Comparison of ENCODE assay signal across 8 cellular contexts in genomic region chr2:178194600-178195389, GRCh38. TPM values are rescaled to one million over a fixed set of nuclear protein-coding genes. Genes with fewer than 3 reads are reported as not detected.
DNase-seq lines count a peak whose midpoint lies in the region; ATAC-seq and TF ChIP-seq lines count a peak whose summit lies in the region.

No MANE protein-coding gene starts in this region.

- peaks cover 46% of the 10 kb centered on the region for H3K27me3 Mint-ChIP-seq in activated CD4-positive, alpha-beta T cell treated with anti-CD3 and anti-CD28 coated beads for 36 hours
- peaks cover 66% of the 10 kb centered on the region for H3K27me3 Mint-ChIP-seq in activated naive CD8-positive, alpha-beta T cell treated with anti-CD3 and anti-CD28 coated beads, Interleukin-2, amount 50 U/mL, for 24 hours

- no peaks in the 10 kb centered on the region for H3K36me3 Mint-ChIP-seq in activated CD4-positive, alpha-beta T cell treated with anti-CD3 and anti-CD28 coated beads for 36 hours (ENCODE audit: low read depth)
- H3K36me3 Mint-ChIP-seq in activated naive CD8-positive, alpha-beta T cell treated with anti-CD3 and anti-CD28 coated beads, Interleukin-2, amount 50 U/mL, for 24 hours (ENCODE audit: low read depth): no peaks in the 10 kb centered on the region

- CTCF ChIA-PET in activated CD4-positive, alpha-beta T cell treated with anti-CD3 and anti-CD28 coated beads for 36 hours (lab: Charles Lee): interaction anchor here (1.0 to 1.5 kb wide), 3 partner anchors 11 to 62 kb away, joined by 3 to 4 read pairs (median 4); no protein-coding TSS in a partner anchor

- H3K27ac Mint-ChIP-seq in activated CD4-positive, alpha-beta T cell treated with anti-CD3 and anti-CD28 coated beads for 36 hours: no peak overlapping the region
- H3K27ac Mint-ChIP-seq in activated naive CD8-positive, alpha-beta T cell treated with anti-CD3 and anti-CD28 coated beads, Interleukin-2, amount 50 U/mL, for 24 hours: no peak overlapping the region

- intact Hi-C loops in activated CD4-positive, alpha-beta T cell treated with anti-CD3 and anti-CD28 coated beads for 36 hours (cut with DNase I, micrococcal nuclease): loop anchor here (1.0 to 5.0 kb wide), 3 partner anchors 82 to 256 kb away; partner anchors contain the start of gene RBM45 (in 2 of the 2)

- DNase-seq in activated CD4-positive, alpha-beta T cell treated with anti-CD3 and anti-CD28 coated beads for 36 hours: peak; percentile 51
- DNase-seq in activated CD4-positive, alpha-beta T cell treated with anti-CD3 and anti-CD28 coated beads, Interleukin-2, amount 50 U/mL, for 4 hours: no peak
- peak; percentile 74 to 82 for DNase-seq in NCI-H526 (lab: John Stamatoyannopoulos, UW)
- peak; percentile 22 for DNase-seq in activated naive CD8-positive, alpha-beta T cell treated with anti-CD3 and anti-CD28 coated beads, Interleukin-2, amount 50 U/mL, for 24 hours
- peak; percentile 69 to 70 for DNase-seq in cardiac muscle cell (ENCODE audit: low read depth in 1 of 2, low spot score in 1 of 2)
- no peak for DNase-seq in omental fat pad (ENCODE audit: low spot score)

- H3K9me3 Mint-ChIP-seq in activated CD4-positive, alpha-beta T cell treated with anti-CD3 and anti-CD28 coated beads for 36 hours (ENCODE audit: low read depth): no peaks in the 10 kb centered on the region
- no peaks in the 10 kb centered on the region for H3K9me3 Mint-ChIP-seq in activated naive CD8-positive, alpha-beta T cell treated with anti-CD3 and anti-CD28 coated beads, Interleukin-2, amount 50 U/mL, for 24 hours

- H3K4me1 Mint-ChIP-seq in activated CD4-positive, alpha-beta T cell treated with anti-CD3 and anti-CD28 coated beads for 36 hours: peaks cover 7% of the 10 kb centered on the region
- H3K4me1 Mint-ChIP-seq in activated naive CD8-positive, alpha-beta T cell treated with anti-CD3 and anti-CD28 coated beads, Interleukin-2, amount 50 U/mL, for 24 hours: peaks cover 4% of the 10 kb centered on the region

- no peak overlapping the region for H3K27ac ChIP-seq in cardiac muscle cell

- TF ChIP-seq CTCF in cardiac muscle cell (IDR thresholded peaks at IDR 0.05; ENCODE audit: low read depth, low read length): no peak
- TF ChIP-seq CTCF in omental fat pad (IDR thresholded peaks at IDR 0.05): no peak

- H3K4me3 Mint-ChIP-seq in activated CD4-positive, alpha-beta T cell treated with anti-CD3 and anti-CD28 coated beads for 36 hours: peak overlapping the region; percentile 67
- peak overlapping the region; percentile 67 for H3K4me3 Mint-ChIP-seq in activated naive CD8-positive, alpha-beta T cell treated with anti-CD3 and anti-CD28 coated beads, Interleukin-2, amount 50 U/mL, for 24 hours

- no peaks in the 10 kb centered on the region for H3K36me3 ChIP-seq in cardiac muscle cell

- peak; percentile 9 for ATAC-seq in activated CD4-positive, alpha-beta T cell treated with anti-CD3 and anti-CD28 coated beads for 36 hours
- peak; percentile 20 for ATAC-seq in HG02938 (IDR thresholded peaks at IDR 0.05; ENCODE audit: unreplicated experiment)
- ATAC-seq in activated naive CD8-positive, alpha-beta T cell treated with anti-CD3 and anti-CD28 coated beads, Interleukin-2, amount 50 U/mL, for 24 hours: no peak
- ATAC-seq in omental fat pad (ENCODE audit: low FRiP score): peak; percentile 33
- no peak for ATAC-seq in GM19324 (IDR thresholded peaks at IDR 0.05; ENCODE audit: low FRiP score, unreplicated experiment)

- no peaks in the 10 kb centered on the region for H3K4me1 ChIP-seq in cardiac muscle cell (ENCODE audit: low read depth)

- POLR2A ChIA-PET in activated CD4-positive, alpha-beta T cell treated with anti-CD3 and anti-CD28 coated beads for 36 hours (lab: Charles Lee): no interaction called here

- peaks cover 30% of the 10 kb centered on the region for H3K27me3 ChIP-seq in cardiac muscle cell

- peak overlapping the region; percentile 67 for H3K4me3 ChIP-seq in cardiac muscle cell

- no peaks in the 10 kb centered on the region for H3K9me3 ChIP-seq in cardiac muscle cell (ENCODE audit: low read depth)

RNA-seq across cellular contexts. Expression of gene OSBPL6, which starts 0.5 kb away (rescaled TPM):
- 1 to 10 TPM; 2.5 to 3.3 TPM for total RNA-seq in activated CD4-positive, alpha-beta T cell treated with anti-CD3 and anti-CD28 coated beads for 36 hours
- 0.60 and 1.6 TPM in 2 replicates for total RNA-seq in cardiac muscle cell
- 1.5 and 1.8 TPM in 2 replicates for polyA plus RNA-seq in cardiac muscle cell
- total RNA-seq in omental fat pad: 1 to 10 TPM; 1.1 to 2.0 (median 1.6) TPM

Comparison
In these comparisons a context has a peak if more than half of its experiments do, and no peak if none do; other contexts are left out.
1. DNase-seq: peak in activated CD4-positive, alpha-beta T cell treated with anti-CD3 and anti-CD28 coated beads for 36 hours (single experiment), NCI-H526 (2 of 2), activated naive CD8-positive, alpha-beta T cell treated with anti-CD3 and anti-CD28 coated beads, Interleukin-2, amount 50 U/mL, for 24 hours (single experiment) and cardiac muscle cell (2 of 2); none in activated CD4-positive, alpha-beta T cell treated with anti-CD3 and anti-CD28 coated beads, Interleukin-2, amount 50 U/mL, for 4 hours (0 of 2) and omental fat pad (single experiment).
2. ATAC-seq: peak in activated CD4-positive, alpha-beta T cell treated with anti-CD3 and anti-CD28 coated beads for 36 hours (single experiment), HG02938 (single experiment) and omental fat pad (single experiment); none in activated naive CD8-positive, alpha-beta T cell treated with anti-CD3 and anti-CD28 coated beads, Interleukin-2, amount 50 U/mL, for 24 hours (single experiment) and GM19324 (single experiment).